In the genomic region with DNA sequence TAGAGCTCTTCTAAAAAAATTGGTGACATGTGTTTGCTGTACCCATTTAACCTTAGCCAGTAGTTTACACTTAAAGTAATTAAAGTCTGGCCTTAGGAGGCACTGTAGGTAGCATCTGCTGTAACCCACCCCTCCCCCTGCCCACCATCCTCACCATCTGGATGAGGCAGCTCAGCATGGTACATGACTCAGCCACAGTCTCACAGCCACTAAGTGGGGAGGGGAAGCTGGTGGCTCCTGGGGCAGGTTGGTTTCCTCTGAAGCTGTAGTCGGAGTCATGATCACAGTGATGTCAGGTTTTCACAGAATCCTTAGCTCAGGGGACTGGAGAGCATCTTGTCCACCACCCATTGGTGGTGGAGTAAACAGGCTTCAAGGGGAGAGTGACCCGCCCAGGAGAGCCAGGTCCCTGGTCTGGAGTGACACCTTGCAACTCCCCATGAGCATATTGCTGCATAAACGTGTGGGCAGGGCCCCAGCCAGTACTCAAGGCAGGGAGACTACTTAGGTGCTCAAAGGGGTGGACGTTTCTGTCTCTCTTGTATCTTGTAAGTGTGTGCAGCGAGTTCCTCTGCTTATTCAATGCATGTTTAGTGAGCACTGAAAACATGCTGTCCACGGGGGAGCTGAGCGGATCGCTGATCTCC, we compare ENCODE assay signal across 8 cellular contexts.
DNase-seq lines count a peak whose midpoint lies in the region; ATAC-seq and TF ChIP-seq lines count a peak whose summit lies in the region.

No MANE protein-coding gene starts in this region.

- DNase-seq in DMS53 (lab: John Stamatoyannopoulos, UW) = peak; percentile 20
- DNase-seq in DMS53 treated with DMSO at 0.1 percent for 48 hours (lab: John Stamatoyannopoulos, UW; ENCODE audit: unreplicated experiment) = no peak
- peak; percentile 52 to 57 for DNase-seq in activated CD8-positive, alpha-beta memory T cell treated with anti-CD3 and anti-CD28 coated beads for 4 hours (ENCODE audit: low read depth in 2 of 2)
- no peak for DNase-seq in glutamatergic neuron
- peak; percentile 32 to 68 for DNase-seq in stimulated activated CD8-positive, alpha-beta memory T cell treated with anti-CD3 and anti-CD28 coated beads, Interleukin-4, amount 100 ng/mL, for 4 hours (ENCODE audit: low read depth in 2 of 2, low spot score in 1 of 2)
- no peak for DNase-seq in lower leg skin (ENCODE audit: low spot score in 2 of 2)
- DNase-seq in GM13977 (ENCODE audit: low spot score) = no peak

- no peak overlapping the region for H3K4me3 ChIP-seq in lower leg skin (ENCODE audit: low read depth, poor library complexity, severe bottlenecking)

- no peak for ATAC-seq in GM21825 (IDR thresholded peaks at IDR 0.05; ENCODE audit: unreplicated experiment)

- 87% methylated on average over 8 of the region's 8 CpGs for WGBS in lower leg skin, 2 donors

- in situ Hi-C loops in GM13977 (cut with MboI; ENCODE audit: low pct_unique_long_range_greater_than_20kb, low sequenced_read_pairs, unreplicated experiment) = no loop called here

- TF ChIP-seq CTCF in glutamatergic neuron (IDR thresholded peaks at IDR 0.05; ENCODE audit: partially characterized antibody, unreplicated experiment) (no peak), lower leg skin (IDR thresholded peaks at IDR 0.05) (no peak), GM13977 (IDR thresholded peaks at IDR 0.05; ENCODE audit: extremely low read depth, insufficient read depth, missing control alignments) (no peak)

- peak overlapping the region; percentile 35 for H3K4me3 Mint-ChIP-seq in glutamatergic neuron (ENCODE audit: unreplicated experiment)

- H3K27me3 Mint-ChIP-seq in glutamatergic neuron (ENCODE audit: unreplicated experiment) = peaks cover 5% of the 10 kb centered on the region

- peaks cover 4% of the 10 kb centered on the region for H3K9me3 Mint-ChIP-seq in glutamatergic neuron (ENCODE audit: unreplicated experiment)

- peak overlapping the region; percentile 56 for H3K27ac Mint-ChIP-seq in glutamatergic neuron (ENCODE audit: unreplicated experiment)

- H3K4me1 Mint-ChIP-seq in glutamatergic neuron (ENCODE audit: low read depth, unreplicated experiment) = peaks cover 49% of the 10 kb centered on the region

- intact Hi-C loops in lower leg skin (cut with DNase I; ENCODE audit: low total_unique reads) = no loop called here

- no peaks in the 10 kb centered on the region for H3K36me3 Mint-ChIP-seq in glutamatergic neuron (ENCODE audit: unreplicated experiment)

- TF ChIP-seq POLR2A in lower leg skin (IDR thresholded peaks at IDR 0.05) = no peak

Comparison
In these comparisons a context has a peak if more than half of its experiments do, and no peak if none do; other contexts are left out.
1. DNase-seq: peak in DMS53 (single experiment), activated CD8-positive, alpha-beta memory T cell treated with anti-CD3 and anti-CD28 coated beads for 4 hours (2 of 2) and stimulated activated CD8-positive, alpha-beta memory T cell treated with anti-CD3 and anti-CD28 coated beads, Interleukin-4, amount 100 ng/mL, for 4 hours (2 of 2); none in DMS53 treated with DMSO at 0.1 percent for 48 hours (single experiment), glutamatergic neuron (single experiment), lower leg skin (0 of 2) and GM13977 (single experiment).